8 cellular contexts compared by ENCODE assay signal in the genomic region with DNA sequence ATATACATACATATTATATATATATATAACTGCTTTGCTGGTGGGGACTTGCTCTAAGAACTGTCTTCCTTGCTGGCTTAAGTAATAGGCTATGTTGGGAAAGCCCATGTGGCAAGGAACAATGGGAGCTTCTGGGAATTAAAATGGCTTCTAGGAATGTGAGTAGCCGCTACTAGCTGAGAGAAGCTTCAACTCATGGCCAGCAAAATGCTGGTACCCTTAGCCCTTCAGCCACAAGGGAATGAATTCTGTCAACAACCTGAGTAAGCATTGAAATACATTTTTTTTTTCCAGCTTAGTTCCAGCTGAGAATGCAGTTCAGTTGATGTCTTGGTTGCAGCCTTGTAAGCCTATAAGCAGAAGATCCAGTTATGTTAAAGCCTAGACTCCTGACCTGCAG.
"Had no signal": no experiment of that assay in that cellular context is flagged by ENCODE, and none has a peak within 500 bp of the region (broad histone marks: within the 10 kb centered on the region; RNA-seq: fewer than 3 reads in every experiment).

No MANE protein-coding gene starts in this region.

- ATAC-seq: K562 had no signal

- FAIRE-seq: H54, HTR-8/SVneo, K562 had no signal

- DNase-seq: GOT3, H9, HCEC 1CT, IMR-90, KG1 had no signal

- H3K4me3 ChIP-seq: K562 had no signal
